ENCODE assay signal across 24 cellular contexts in the genomic region with DNA sequence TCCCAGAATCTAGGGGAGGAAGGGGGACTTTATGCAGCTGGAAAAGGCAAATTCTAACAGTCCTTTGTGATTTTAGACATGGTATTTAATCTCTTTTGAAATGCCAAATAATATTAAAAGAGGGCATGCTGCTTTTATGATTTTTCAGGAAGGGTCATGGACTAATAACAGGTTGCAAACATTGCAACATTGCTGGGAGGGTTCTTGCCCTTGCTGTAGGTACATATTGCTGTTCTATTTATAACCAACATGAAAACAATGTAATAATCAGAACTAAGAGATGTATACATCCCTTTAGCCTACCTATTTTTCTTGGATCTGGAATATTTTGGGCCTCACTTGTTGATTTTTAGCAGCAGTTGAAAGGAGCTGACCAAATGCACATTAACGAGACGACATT.
"Had no signal": no experiment of that assay in that cellular context is flagged by ENCODE, and none has a peak within 500 bp of the region (broad histone marks: within the 10 kb centered on the region; RNA-seq: fewer than 3 reads in every experiment).

No MANE protein-coding gene starts in this region.

- H3K36me3 ChIP-seq: colonic mucosa, suprapubic skin, upper lobe of right lung had no signal

- H3K36me3 Mint-ChIP-seq: activated naive CD8-positive, alpha-beta T cell; brain; immature natural killer cell; naive B cell had no signal

- H3K27me3 ChIP-seq: colonic mucosa, suprapubic skin, upper lobe of right lung had no signal

- H3K4me3 Mint-ChIP-seq: activated CD4-positive, alpha-beta T cell treated with anti-CD3 and anti-CD28 coated beads, Interleukin-2, amount 10 ng/mL, durations not matched to agents 24 days and 14 days; activated CD8-positive, alpha-beta T cell treated with anti-CD3 and anti-CD28 coated beads, Interleukin-2, amount 10 ng/mL, durations not matched to agents 7 days and 5 days; activated naive CD8-positive, alpha-beta T cell; immature natural killer cell; naive B cell; T-helper 2 cell treated with Interferon-gamma antibody and Interleukin-4, amounts not matched to agents 5 μg/mL and 100 μg/mL, for 36 hours had no signal

- H3K27ac ChIP-seq: colonic mucosa, suprapubic skin, upper lobe of right lung had no signal

- H3K4me3 ChIP-seq: colonic mucosa, suprapubic skin, upper lobe of right lung had no signal

- H3K4me1 Mint-ChIP-seq: activated CD4-positive, alpha-beta T cell treated with anti-CD3 and anti-CD28 coated beads, Interleukin-2, amount 10 ng/mL, durations not matched to agents 24 days and 14 days; naive B cell had no signal

- ATAC-seq: activated CD8-positive, alpha-beta T cell treated with anti-CD3 and anti-CD28 coated beads, Interleukin-2, amount 10 ng/mL, durations not matched to agents 7 days and 5 days; left cardiac atrium; right cardiac atrium had no signal

- H3K27ac Mint-ChIP-seq: activated CD4-positive, alpha-beta T cell treated with anti-CD3 and anti-CD28 coated beads, Interleukin-2, amount 10 ng/mL, durations not matched to agents 24 days and 14 days; activated CD8-positive, alpha-beta T cell treated with anti-CD3 and anti-CD28 coated beads, Interleukin-2, amount 10 ng/mL, durations not matched to agents 7 days and 5 days; activated naive CD8-positive, alpha-beta T cell; immature natural killer cell; T-helper 2 cell treated with Interferon-gamma antibody and Interleukin-4, amounts not matched to agents 5 μg/mL and 100 μg/mL, for 36 hours had no signal

- H3K9me3 ChIP-seq: colonic mucosa, suprapubic skin, upper lobe of right lung had no signal

- H3K4me1 ChIP-seq: colonic mucosa, suprapubic skin, upper lobe of right lung had no signal

- DNase-seq: activated CD4-positive, alpha-beta T cell treated with anti-CD3 and anti-CD28 coated beads, Interleukin-2, amount 10 ng/mL, durations not matched to agents 24 days and 14 days; activated CD4-positive, CD25-positive, alpha-beta regulatory T cell; activated CD8-positive, alpha-beta memory T cell treated with anti-CD3 and anti-CD28 coated beads, Interleukin-2, amount 50 U/mL, for 4 hours; activated CD8-positive, alpha-beta T cell treated with anti-CD3 and anti-CD28 coated beads, Interleukin-2, amount 10 ng/mL, durations not matched to agents 7 days and 5 days; activated effector memory CD4-positive, alpha-beta T cell treated with anti-CD3 and anti-CD28 coated beads, Interleukin-2, amount 50 U/mL, for 16 hours; activated T-cell treated with anti-CD3 and anti-CD28 coated beads, Interleukin-2, amount 50 U/mL, for 48 hours; amniotic stem cell; central memory CD4-positive, alpha-beta T cell; colonic mucosa; foreskin fibroblast; head of caudate nucleus; immature natural killer cell; left cardiac atrium; midbrain; naive B cell; posterior cingulate gyrus; right cardiac atrium; stimulated activated naive CD8-positive, alpha-beta T cell treated with anti-CD3 and anti-CD28 coated beads, Interleukin-15, Interleukin-2, amounts not matched to agents 100 U/mL and 50 U/mL, for 24 hours; SW 1271 had no signal
